In the genomic region with DNA sequence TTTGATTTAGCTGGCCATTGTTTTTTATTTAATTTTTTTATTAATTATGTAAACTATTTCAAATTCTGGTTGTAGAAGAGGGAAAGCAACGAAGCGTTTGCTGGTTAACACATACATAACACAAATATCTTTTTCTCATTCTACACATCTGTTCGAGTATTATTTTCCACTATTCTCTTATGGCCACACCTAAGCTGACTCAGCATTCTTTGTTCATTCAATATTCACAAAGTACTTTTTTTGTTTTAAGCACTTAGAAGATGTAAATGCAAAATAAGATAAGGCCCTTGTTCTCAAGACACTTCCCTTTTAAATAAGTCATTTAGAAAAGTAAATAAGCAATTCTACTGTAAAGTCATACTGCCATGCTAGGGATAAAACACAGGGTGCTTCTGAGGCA, we compare ENCODE assay signal across 3 cellular contexts.
TF ChIP-seq lines count a peak whose summit lies in the region.

No MANE protein-coding gene starts in this region.

TF ChIP-seq in A549, 52 proteins besides CTCF, POLR2A, EP300 and RAD21 (continued from another document):
- TF ChIP-seq HOXA7 (CRISPR knock-in tag; IDR thresholded peaks at IDR 0.05) (no peak), FOXS1 (CRISPR knock-in tag; IDR thresholded peaks at IDR 0.05) (no peak)

TF ChIP-seq in GM23338, 12 proteins besides CTCF, POLR2A, EP300 and RAD21:
- TF ChIP-seq, protein P1, sequence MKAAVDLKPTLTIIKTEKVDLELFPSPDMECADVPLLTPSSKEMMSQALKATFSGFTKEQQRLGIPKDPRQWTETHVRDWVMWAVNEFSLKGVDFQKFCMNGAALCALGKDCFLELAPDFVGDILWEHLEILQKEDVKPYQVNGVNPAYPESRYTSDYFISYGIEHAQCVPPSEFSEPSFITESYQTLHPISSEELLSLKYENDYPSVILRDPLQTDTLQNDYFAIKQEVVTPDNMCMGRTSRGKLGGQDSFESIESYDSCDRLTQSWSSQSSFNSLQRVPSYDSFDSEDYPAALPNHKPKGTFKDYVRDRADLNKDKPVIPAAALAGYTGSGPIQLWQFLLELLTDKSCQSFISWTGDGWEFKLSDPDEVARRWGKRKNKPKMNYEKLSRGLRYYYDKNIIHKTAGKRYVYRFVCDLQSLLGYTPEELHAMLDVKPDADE (IDR thresholded peaks at IDR 0.05) = no peak

TF ChIP-seq in K562, 482 proteins besides CTCF, POLR2A, EP300 and RAD21 (continued from another document):
- TF ChIP-seq, protein P2, sequence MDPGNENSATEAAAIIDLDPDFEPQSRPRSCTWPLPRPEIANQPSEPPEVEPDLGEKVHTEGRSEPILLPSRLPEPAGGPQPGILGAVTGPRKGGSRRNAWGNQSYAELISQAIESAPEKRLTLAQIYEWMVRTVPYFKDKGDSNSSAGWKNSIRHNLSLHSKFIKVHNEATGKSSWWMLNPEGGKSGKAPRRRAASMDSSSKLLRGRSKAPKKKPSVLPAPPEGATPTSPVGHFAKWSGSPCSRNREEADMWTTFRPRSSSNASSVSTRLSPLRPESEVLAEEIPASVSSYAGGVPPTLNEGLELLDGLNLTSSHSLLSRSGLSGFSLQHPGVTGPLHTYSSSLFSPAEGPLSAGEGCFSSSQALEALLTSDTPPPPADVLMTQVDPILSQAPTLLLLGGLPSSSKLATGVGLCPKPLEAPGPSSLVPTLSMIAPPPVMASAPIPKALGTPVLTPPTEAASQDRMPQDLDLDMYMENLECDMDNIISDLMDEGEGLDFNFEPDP (CRISPR knock-in tag; IDR thresholded peaks at IDR 0.05) = no peak
- TF ChIP-seq C11orf30 (IDR thresholded peaks at IDR 0.05; ENCODE audit: low read depth) (peak; percentile 46; the same call in 1 of the 2 replicates), MAFF (IDR thresholded peaks at IDR 0.05; ENCODE audit: low read length) (peak; percentile 79), ZNF197 (CRISPR knock-in tag; IDR thresholded peaks at IDR 0.05; ENCODE audit: low read depth) (no peak)
TF ChIP-seq in K562: peak in this region for 5.
